In genomic region chr18:489244-490023, GRCh38 we compare ENCODE assay signal across 13 cellular contexts. TPM values are rescaled to one million over a fixed set of nuclear protein-coding genes. Genes with fewer than 3 reads are reported as not detected.
DNase-seq lines count a peak whose midpoint lies in the region; ATAC-seq, FAIRE-seq and TF ChIP-seq lines count a peak whose summit lies in the region.
"Had no signal": no experiment of that assay in that cellular context is flagged by ENCODE, and none has a peak within 500 bp of the region (broad histone marks: within the 10 kb centered on the region; RNA-seq: fewer than 3 reads in every experiment).

No MANE protein-coding gene starts in this region.

- TF ChIP-seq POLR2A in HepG2 (IDR thresholded peaks at IDR 0.05; ENCODE audit: insufficient read depth in 1 of 2, low read depth in 2 of 2, low read length in 2 of 2) (no peak), right lobe of liver (IDR thresholded peaks at IDR 0.05) (no peak)

- H3K9me3 ChIP-seq in HepG2 (ENCODE audit: low read length) = no peaks in the 10 kb centered on the region
- no peaks in the 10 kb centered on the region for H3K9me3 ChIP-seq in right lobe of liver
- H3K9me3 ChIP-seq in adipocyte (ENCODE audit: control insufficient read depth, low read length) = no peaks in the 10 kb centered on the region
- H3K9me3 ChIP-seq: pancreas had no signal

- H3K9me3 Mint-ChIP-seq in stimulated activated naive CD8-positive, alpha-beta T cell treated with anti-CD3 and anti-CD28 coated beads, Interleukin-15, amount 100 ng/mL, for 72 hours = peaks cover 7 to 8% of the 10 kb centered on the region in 2 donors

- H3K27ac ChIP-seq in HepG2 (ENCODE audit: extremely low read length, insufficient read depth, low read length) (no peak overlapping the region), right lobe of liver (no peak overlapping the region)
- H3K27ac ChIP-seq: pancreas had no signal

- in situ Hi-C loops in HepG2 (cut with HindIII; ENCODE audit: extremely low pct_ligation_motif_present, low pct_unique_long_range_greater_than_20kb) = no loop called here

- BruUV-seq in HepG2 (replicated peaks; lab: Mats Ljungman, UMichigan) = no TSS peak

- DNase-seq in HepG2 (ENCODE audit: low spot score) = no peak
- DNase-seq in right lobe of liver = no peak
- peak; percentile 56 for DNase-seq in adipocyte (ENCODE audit: low read depth)
- peak; percentile 29 for DNase-seq in fibroblast of the conjunctiva (ENCODE audit: low read depth)
- DNase-seq in urothelium cell line (ENCODE audit: low spot score) = no peak
- DNase-seq in iPS-NIHi11 (ENCODE audit: low spot score) = no peak
- DNase-seq in stimulated activated naive CD8-positive, alpha-beta T cell treated with anti-CD3 and anti-CD28 coated beads, Interleukin-15, amount 100 ng/mL, for 72 hours = no peak
- DNase-seq in stimulated activated naive CD4-positive, alpha-beta T cell treated with Interleukin-2 at 50 U/mL for 16 hours (lab: John Stamatoyannopoulos, UW) = no peak
- DNase-seq: activated B cell treated with CpG ODN at 0.5 μM for 24 hours, Kasumi-1, NCI-H1930, pancreas had no signal

- no peak for ATAC-seq in HepG2
- no peak for ATAC-seq in right lobe of liver
- ATAC-seq in stimulated activated naive CD8-positive, alpha-beta T cell treated with anti-CD3 and anti-CD28 coated beads, Interleukin-15, amount 100 ng/mL, for 72 hours = no peak
- ATAC-seq: pancreas had no signal

- H2AFZ ChIP-seq in HepG2 (ENCODE audit: low read length) = no peak overlapping the region

- peaks cover 42% of the 10 kb centered on the region for H3K4me1 ChIP-seq in HepG2 (ENCODE audit: insufficient read depth, low read length)
- no peaks in the 10 kb centered on the region for H3K4me1 ChIP-seq in right lobe of liver
- H3K4me1 ChIP-seq in adipocyte (ENCODE audit: control insufficient read depth, insufficient read depth, low read length) = peaks cover 47% of the 10 kb centered on the region
- H3K4me1 ChIP-seq: pancreas had no signal

- TF ChIP-seq EP300 in HepG2 (IDR thresholded peaks at IDR 0.05; ENCODE audit: low read depth in 2 of 2, low read length in 2 of 2) (no peak), HepG2 (CRISPR knock-in tag; IDR thresholded peaks at IDR 0.05; ENCODE audit: borderline replicate concordance) (no peak)

- H3K4me3 Mint-ChIP-seq in stimulated activated naive CD8-positive, alpha-beta T cell treated with anti-CD3 and anti-CD28 coated beads, Interleukin-15, amount 100 ng/mL, for 72 hours = no peak overlapping the region
- H3K4me3 Mint-ChIP-seq: activated B cell treated with CpG ODN at 0.5 μM for 24 hours; activated naive CD8-positive, alpha-beta T cell had no signal

- no peak for TF ChIP-seq CTCF in HepG2 (CRISPR knock-in tag; IDR thresholded peaks at IDR 0.05)
- no peak for TF ChIP-seq CTCF in right lobe of liver (IDR thresholded peaks at IDR 0.05)

- H3K4me3 ChIP-seq in HepG2 (replicated peaks in 1 of 3; ENCODE audit: insufficient read depth in 1 of 3, low read depth in 2 of 3, low read length in 3 of 3) (no peak overlapping the region; a peak in 1 of 6 replicates), right lobe of liver (no peak overlapping the region), adipocyte (ENCODE audit: low read length) (peak overlapping the region; percentile 47)
- H3K4me3 ChIP-seq: pancreas had no signal

- H3K27me3 ChIP-seq in HepG2 (ENCODE audit: control insufficient read depth in 1 of 2, insufficient read depth in 2 of 2, low read length in 2 of 2) (0 out of 5 replicates have a peak, but pooled peaks cover 0 to 7% of the 10 kb centered on the region in 2 experiments), right lobe of liver (no peaks in the 10 kb centered on the region), adipocyte (replicated peaks; ENCODE audit: control insufficient read depth, insufficient read depth, low read length) (no peaks in the 10 kb centered on the region)
- H3K27me3 ChIP-seq: pancreas had no signal

- POLR2A ChIA-PET in HepG2 (lab: Yijun Ruan, JAX) = no interaction called here

- CTCF ChIA-PET in HepG2 (lab: Yijun Ruan, JAX; ENCODE audit: low intra/inter-chr PET ratio, low total read pairs) = no interaction called here

- no peaks in the 10 kb centered on the region for H3K36me3 ChIP-seq in HepG2 (replicated peaks in 1 of 2; ENCODE audit: control insufficient read depth in 1 of 2, insufficient read depth in 2 of 2, low read length in 2 of 2)
- H3K36me3 ChIP-seq in right lobe of liver = no peaks in the 10 kb centered on the region
- no peaks in the 10 kb centered on the region for H3K36me3 ChIP-seq in adipocyte (ENCODE audit: control insufficient read depth, insufficient read depth, low read length, severe bottlenecking)
- H3K36me3 ChIP-seq: pancreas had no signal

- H3K9ac ChIP-seq in HepG2 (ENCODE audit: insufficient read depth, low read depth, low read length) (no peak overlapping the region), adipocyte (ENCODE audit: low read length) (peak overlapping the region; percentile 30)

- no peak for FAIRE-seq in HepG2 (lab: Jason Lieb, UNC)
- FAIRE-seq in urothelium cell line (lab: Jason Lieb, UNC) = peak; percentile 95
- FAIRE-seq: pancreas had no signal

- peak overlapping the region in 1 of 2 donors; percentile 49 for H3K27ac Mint-ChIP-seq in stimulated activated naive CD8-positive, alpha-beta T cell treated with anti-CD3 and anti-CD28 coated beads, Interleukin-15, amount 100 ng/mL, for 72 hours
- H3K27ac Mint-ChIP-seq: activated B cell treated with CpG ODN at 0.5 μM for 24 hours; activated naive CD8-positive, alpha-beta T cell had no signal

- 37% methylated on average over 8 of the region's 8 CpGs for WGBS in HepG2 (ENCODE audit: low lambda C conversion rate)
- 68% methylated on average over 8 of the region's 8 CpGs for WGBS in right lobe of liver (ENCODE audit: insufficient coverage, low coverage, low lambda C conversion rate, missing lambda C conversion rate)

- H3K27me3 Mint-ChIP-seq in stimulated activated naive CD8-positive, alpha-beta T cell treated with anti-CD3 and anti-CD28 coated beads, Interleukin-15, amount 100 ng/mL, for 72 hours = peaks cover 34% of the 10 kb centered on the region

- intact Hi-C loops in HepG2 (cut with micrococcal nuclease; ENCODE audit: unreplicated experiment) (no loop called here), right lobe of liver (cut with DNase I) (no loop called here)

- H3K4me2 ChIP-seq in HepG2 (ENCODE audit: low read depth, low read length) = peak overlapping the region; percentile 38

- no peaks in the 10 kb centered on the region for H3K4me1 Mint-ChIP-seq in stimulated activated naive CD8-positive, alpha-beta T cell treated with anti-CD3 and anti-CD28 coated beads, Interleukin-15, amount 100 ng/mL, for 72 hours
- H3K4me1 Mint-ChIP-seq: activated B cell treated with CpG ODN at 0.5 μM for 24 hours had no signal

- no peaks in the 10 kb centered on the region for H4K20me1 ChIP-seq in HepG2 (ENCODE audit: insufficient read depth, low read length)

- H3K79me2 ChIP-seq in HepG2 (ENCODE audit: insufficient read depth, low read length) = no peaks in the 10 kb centered on the region

- TF ChIP-seq RAD21 in HepG2 (CRISPR knock-in tag; IDR thresholded peaks at IDR 0.05) = no peak

TF ChIP-seq in HepG2, 621 proteins besides CTCF, POLR2A, EP300 and RAD21 (continues in another document):
- TF ChIP-seq SNRNP70 (IDR thresholded peaks at IDR 0.05; ENCODE audit: low read depth, low read length) (no peak), GATAD1 (CRISPR knock-in tag; IDR thresholded peaks at IDR 0.05) (no peak), ZNF746 (CRISPR knock-in tag; IDR thresholded peaks at IDR 0.05) (no peak), SCMH1 (CRISPR knock-in tag; IDR thresholded peaks at IDR 0.05; ENCODE audit: borderline replicate concordance) (no peak), ETV6 (CRISPR knock-in tag; conservative IDR thresholded peaks at IDR 0.05) (no peak), ZNF839 (CRISPR knock-in tag; IDR thresholded peaks at IDR 0.05; ENCODE audit: borderline replicate concordance) (no peak), ZFX (CRISPR knock-in tag; IDR thresholded peaks at IDR 0.05; ENCODE audit: low read depth) (no peak)

RNA-seq across cellular contexts. Expression of gene COLEC12, which starts 11.1 kb away (rescaled TPM):
- 0.02 TPM in 1 of 2 replicates, not detected in the other for total RNA-seq in HepG2 (2016; rRNA removed; fragmentation: Illumina TruSeq; extraction: Trizol)
- not detected in 2 replicates for total RNA-seq in HepG2 (2016; cell fraction: cytosol; rRNA removed; fragmentation: Illumina TruSeq; extraction: Trizol; ENCODE audit: low read depth)
- total RNA-seq in HepG2 (2016; cell fraction: insoluble cytoplasmic fraction; rRNA removed; fragmentation: Illumina TruSeq; extraction: Trizol) = 0.02 TPM in 1 of 2 replicates, not detected in the other
- not detected in 2 replicates for total RNA-seq in HepG2 (2016; cell fraction: membrane; rRNA removed; fragmentation: Illumina TruSeq; extraction: Trizol)
- 0.06 TPM in 1 of 2 replicates, not detected in the other for total RNA-seq in HepG2 (2016; cell fraction: nucleus; rRNA removed; fragmentation: Illumina TruSeq; extraction: Trizol)
- 0.11 and 0.21 TPM in 2 replicates for polyA plus RNA-seq in HepG2 (2011; rRNA removed)
- 0.09 and 0.13 TPM in 2 replicates for polyA plus RNA-seq in HepG2 (2011; cell fraction: cytosol; rRNA removed)
- 0.14 TPM in 2 replicates for polyA plus RNA-seq in HepG2 (2011; cell fraction: nucleus; rRNA removed)
- polyA plus RNA-seq in HepG2 (2012) = 0.80 and 1.8 TPM in 2 replicates
- polyA plus RNA-seq in HepG2 (2016; cell fraction: cytosol; fragmentation: Illumina TruSeq; extraction: Trizol; ENCODE audit: low read depth) = 0.02 TPM in 1 of 2 replicates, not detected in the other
- polyA plus RNA-seq in HepG2 (2016; cell fraction: insoluble cytoplasmic fraction; fragmentation: Illumina TruSeq; extraction: Trizol; ENCODE audit: low read depth) = not detected in 2 replicates
- polyA plus RNA-seq in HepG2 (2016; cell fraction: membrane; fragmentation: Illumina TruSeq; extraction: Trizol; ENCODE audit: low read depth) = not detected in 2 replicates
- polyA plus RNA-seq in HepG2 (2016; cell fraction: nucleus; fragmentation: Illumina TruSeq; extraction: Trizol; ENCODE audit: insufficient read depth, low read depth) = 0.09 TPM in 1 of 2 replicates, not detected in the other
- 0.04 TPM in 1 of 2 replicates, not detected in the other for polyA minus RNA-seq in HepG2 (2011; rRNA and poly(A)+ RNA removed; ENCODE audit: low replicate concordance)
- 0.10 TPM in 1 of 2 replicates, not detected in the other for polyA minus RNA-seq in HepG2 (2011; cell fraction: cytosol; rRNA and poly(A)+ RNA removed)
- polyA minus RNA-seq in HepG2 (2011; cell fraction: nucleus; rRNA and poly(A)+ RNA removed) = 0.13 and 0.25 TPM in 2 replicates
- total RNA-seq in right lobe of liver = under 1 TPM in 5 of 6 experiments, not detected in 1; 0.12 to 1.00 (median 0.37) TPM
- total RNA-seq: activated B cell treated with CpG ODN at 0.5 μM for 24 hours had no signal

Comparison
In these comparisons a context has a peak if more than half of its experiments do, and no peak if none do; other contexts are left out.
1. DNase-seq: peak in adipocyte (single experiment) and fibroblast of the conjunctiva (single experiment); none in HepG2 (single experiment), right lobe of liver (0 of 3), urothelium cell line (single experiment), iPS-NIHi11 (single experiment), stimulated activated naive CD8-positive, alpha-beta T cell treated with anti-CD3 and anti-CD28 coated beads, Interleukin-15, amount 100 ng/mL, for 72 hours (0 of 2) and stimulated activated naive CD4-positive, alpha-beta T cell treated with Interleukin-2 at 50 U/mL for 16 hours (single experiment).